Comparison of ENCODE assay signal across 12 cellular contexts in the genomic region with DNA sequence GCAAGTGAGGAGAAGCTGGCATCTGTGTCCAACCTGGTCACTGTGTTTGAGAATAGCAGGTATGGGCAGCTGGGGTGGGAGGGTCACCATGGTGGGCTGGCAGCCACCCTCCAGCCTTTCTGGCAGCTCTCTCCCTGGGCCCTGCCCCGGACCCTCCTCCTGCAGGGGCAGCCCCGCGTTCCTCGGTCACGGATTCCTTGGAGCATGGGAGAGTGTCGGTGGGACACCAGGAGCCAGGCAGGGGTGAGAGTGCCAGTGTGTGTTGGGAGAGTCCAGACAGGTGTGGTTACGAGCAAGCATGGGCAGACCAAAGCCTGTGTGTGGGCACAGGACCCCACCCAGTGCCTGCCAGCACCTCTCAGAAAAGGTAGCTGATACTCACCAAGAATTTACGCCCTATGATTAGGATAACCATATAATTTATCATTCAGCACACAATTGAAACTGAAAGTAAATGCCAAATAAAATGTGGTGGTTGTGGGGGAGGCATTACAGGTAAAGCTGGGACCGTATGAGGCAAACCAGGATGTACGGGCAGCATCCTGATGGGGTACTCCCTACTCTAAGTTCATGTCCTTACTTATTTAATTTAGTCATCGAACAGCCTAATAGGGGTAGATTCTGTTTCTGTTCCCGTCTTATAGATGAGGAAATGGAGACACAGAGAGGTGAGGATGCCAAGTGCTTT. TPM values are rescaled to one million over a fixed set of nuclear protein-coding genes. Genes with fewer than 3 reads are reported as not detected.
A peak's percentile ranks its signal among the peaks of the same experiment; 100 is the strongest.
DNase-seq lines count a peak whose midpoint lies in the region; ATAC-seq and TF ChIP-seq lines count a peak whose summit lies in the region.
"Had no signal": no experiment of that assay in that cellular context is flagged by ENCODE, and none has a peak within 500 bp of the region (broad histone marks: within the 10 kb centered on the region; RNA-seq: fewer than 3 reads in every experiment).

No MANE protein-coding gene starts in this region.

- H3K27me3 ChIP-seq in stomach = no peaks in the 10 kb centered on the region
- H3K27me3 ChIP-seq: gastrocnemius medialis had no signal

- no peak for TF ChIP-seq EP300 in stomach (IDR thresholded peaks at IDR 0.05)

- intact Hi-C loops in stomach (cut with DNase I; ENCODE audit: low total_unique reads) = no loop called here

- no peak for DNase-seq in activated CD4-positive, CD25-positive, alpha-beta regulatory T cell treated with anti-CD3 and anti-CD28 coated beads, Interleukin-2, amount 50 U/mL, for 72 hours
- DNase-seq in coronary artery (ENCODE audit: low spot score) (no peak), stomach (no peak)
- DNase-seq: ACHN, gastrocnemius medialis, NCI-H226 had no signal

- H3K9me3 ChIP-seq in stomach = no peaks in the 10 kb centered on the region
- H3K9me3 ChIP-seq: gastrocnemius medialis had no signal

- H3K36me3 ChIP-seq in stomach = no peaks in the 10 kb centered on the region
- H3K36me3 ChIP-seq: gastrocnemius medialis had no signal

- TF ChIP-seq POLR2A in stomach (IDR thresholded peaks at IDR 0.05) = no peak

- H3K4me3 ChIP-seq in coronary artery = peak overlapping the region; percentile 56
- peak overlapping the region; percentile 15 to 44 (median 27) for H3K4me3 ChIP-seq in stomach

- 62 to 82% (median 69%) methylated on average over 12 of the region's 12 CpGs for WGBS in stomach, 5 donors

- H3K27ac ChIP-seq in coronary artery = peak overlapping the region in 1 of 2 donors; percentile 71
- H3K27ac ChIP-seq in stomach = peak overlapping the region in 2 of 5 donors; percentile 24 to 64
- H3K27ac ChIP-seq: gastrocnemius medialis had no signal

- TF ChIP-seq CTCF in coronary artery (IDR thresholded peaks at IDR 0.05) (no peak), stomach (IDR thresholded peaks at IDR 0.05) (no peak)

- ATAC-seq in activated CD4-positive, CD25-positive, alpha-beta regulatory T cell treated with anti-CD3 and anti-CD28 coated beads, Interleukin-2, amount 50 U/mL, for 24 hours = peak; percentile 55 to 60
- ATAC-seq in HG03175 (IDR thresholded peaks at IDR 0.05; ENCODE audit: unreplicated experiment) (peak; percentile 2), GM18868 (IDR thresholded peaks at IDR 0.05; ENCODE audit: unreplicated experiment) (no peak), HG02938 (IDR thresholded peaks at IDR 0.05; ENCODE audit: unreplicated experiment) (no peak), GM19467 (IDR thresholded peaks at IDR 0.05; ENCODE audit: unreplicated experiment) (no peak)
- ATAC-seq: gastrocnemius medialis had no signal

- H3K4me1 ChIP-seq in stomach = peaks cover 0 to 14% (median 0%) of the 10 kb centered on the region in 4 donors
- H3K4me1 ChIP-seq: gastrocnemius medialis had no signal

RNA-seq across cellular contexts. Expression of a gene that starts 0.5 kb away (rescaled TPM):
- total RNA-seq in stomach = 10 to 100 TPM in 2 of 5 donors, 1 to 10 TPM in 3; 2.6 to 34.5 (median 7.3) TPM
- polyA plus RNA-seq in stomach = 1 to 10 TPM; 2.7 to 3.5 (median 3.1) TPM
- total RNA-seq: H4 had no signal

RNA-seq across cellular contexts. Expression of a gene that starts 20.0 kb away (rescaled TPM):
- 100 to 1,000 TPM; 123 to 202 (median 189) TPM for total RNA-seq in stomach
- 100 to 1,000 TPM; 110 to 172 (median 122) TPM for polyA plus RNA-seq in stomach

RNA-seq across cellular contexts. Expression of a gene that starts 51.4 kb away (rescaled TPM):
- 10 to 100 TPM in 2 of 5 donors, 1 to 10 TPM in 1, not detected in 2; 1.7 to 21.3 (median 10.4) TPM for total RNA-seq in stomach
- polyA plus RNA-seq in stomach = 1 to 10 TPM; 1.2 to 4.3 (median 1.5) TPM
- total RNA-seq: H4 had no signal

Comparison
In these comparisons a context has a peak if more than half of its experiments do, and no peak if none do; other contexts are left out.
1. ATAC-seq: peak in activated CD4-positive, CD25-positive, alpha-beta regulatory T cell treated with anti-CD3 and anti-CD28 coated beads, Interleukin-2, amount 50 U/mL, for 24 hours (2 of 2) and HG03175 (single experiment); none in GM18868 (single experiment), HG02938 (single experiment) and GM19467 (single experiment).